In the genomic region with DNA sequence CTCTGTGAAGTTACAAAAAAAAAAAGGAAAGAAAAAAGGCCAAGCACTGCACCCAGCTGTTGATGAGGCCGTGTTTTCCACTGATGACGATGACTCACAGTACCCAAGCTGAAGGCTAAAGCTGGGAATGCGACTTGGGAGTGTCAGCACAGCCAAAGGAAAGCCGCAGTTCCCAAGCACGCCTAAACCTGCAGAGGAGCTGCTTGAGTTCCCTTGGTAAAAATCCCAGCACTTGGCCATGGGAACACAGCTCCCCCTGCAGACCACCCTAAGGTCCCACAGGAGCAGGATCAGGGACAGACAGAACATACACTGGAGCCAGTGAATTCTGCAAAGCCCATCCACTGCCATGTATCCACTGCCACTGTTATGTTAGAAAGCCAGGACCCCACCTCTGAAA, we compare ENCODE assay signal across 8 cellular contexts. TPM values are rescaled to one million over a fixed set of nuclear protein-coding genes. Genes with fewer than 3 reads are reported as not detected.
A peak's percentile ranks its signal among the peaks of the same experiment; 100 is the strongest.
DNase-seq lines count a peak whose midpoint lies in the region; ATAC-seq and TF ChIP-seq lines count a peak whose summit lies in the region.

No MANE protein-coding gene starts in this region.

- H3K27ac ChIP-seq in HL-60 (replicated peaks) (no peak overlapping the region), sigmoid colon (no peak overlapping the region)

- peaks cover 15% of the 10 kb centered on the region for H3K36me3 Mint-ChIP-seq in natural killer cell treated with Interleukin-12 subunit alpha and Interleukin-12 subunit beta and Interleukin-15 and Interleukin-18, amount 100 ng/mL, for 72 hours

- H3K4me1 ChIP-seq in sigmoid colon, result peaks cover 0 to 6% (median 0%) of the 10 kb centered on the region in 4 donors

- H3K27me3 Mint-ChIP-seq in natural killer cell treated with Interleukin-12 subunit alpha and Interleukin-12 subunit beta and Interleukin-15 and Interleukin-18, amount 100 ng/mL, for 72 hours, result no peaks in the 10 kb centered on the region

- H3K4me3 ChIP-seq in HL-60 (replicated peaks; ENCODE audit: insufficient read depth, low read length) (no peak overlapping the region), sigmoid colon (no peak overlapping the region)

- H3K9me3 Mint-ChIP-seq in natural killer cell treated with Interleukin-12 subunit alpha and Interleukin-12 subunit beta and Interleukin-15 and Interleukin-18, amount 100 ng/mL, for 72 hours, result no peaks in the 10 kb centered on the region

- peaks cover 0 to 10% (median 5%) of the 10 kb centered on the region in 4 donors for H3K36me3 ChIP-seq in sigmoid colon

- no peak for TF ChIP-seq POLR2A in sigmoid colon (IDR thresholded peaks at IDR 0.05)

- ATAC-seq in Right ventricle myocardium superior (ENCODE audit: poor library complexity) (peak; percentile 86), GM18867 (IDR thresholded peaks at IDR 0.05; ENCODE audit: unreplicated experiment) (no peak), GM19328 (IDR thresholded peaks at IDR 0.05; ENCODE audit: unreplicated experiment) (no peak)
- ATAC-seq in natural killer cell treated with Interleukin-12 subunit alpha and Interleukin-12 subunit beta and Interleukin-15 and Interleukin-18, amount 100 ng/mL, for 72 hours, result no peak

- H3K9me3 ChIP-seq in sigmoid colon, result no peaks in the 10 kb centered on the region

- no peak overlapping the region for H3K4me3 Mint-ChIP-seq in natural killer cell treated with Interleukin-12 subunit alpha and Interleukin-12 subunit beta and Interleukin-15 and Interleukin-18, amount 100 ng/mL, for 72 hours

- TF ChIP-seq CTCF in HL-60 (IDR thresholded peaks at IDR 0.05; ENCODE audit: insufficient read depth, low read length) (peak; percentile 28), sigmoid colon (IDR thresholded peaks at IDR 0.05) (peak in 2 of 4 experiments; percentile 35 to 44)

- no peaks in the 10 kb centered on the region for H3K27me3 ChIP-seq in HL-60 (ENCODE audit: insufficient read depth, poor library complexity, severe bottlenecking)
- no peaks in the 10 kb centered on the region for H3K27me3 ChIP-seq in sigmoid colon

- 64 to 86% methylated on average over 5 of the region's 5 CpGs for WGBS in sigmoid colon, 2 donors

- no peak for TF ChIP-seq EP300 in sigmoid colon (IDR thresholded peaks at IDR 0.05)

- H3K4me1 Mint-ChIP-seq in natural killer cell treated with Interleukin-12 subunit alpha and Interleukin-12 subunit beta and Interleukin-15 and Interleukin-18, amount 100 ng/mL, for 72 hours (ENCODE audit: low read depth in 2 of 2), result peaks cover 0 to 1% of the 10 kb centered on the region in 2 donors

- peak; percentile 8 for DNase-seq in AML-193 (lab: John Stamatoyannopoulos, UW)
- peak in 1 of 2 experiments; percentile 4 for DNase-seq in HL-60 (ENCODE audit: low read depth in 1 of 2, low spot score in 1 of 2)
- peak; percentile 16 for DNase-seq in UCSD-AML1 (lab: John Stamatoyannopoulos, UW; ENCODE audit: unreplicated experiment)
- DNase-seq in Right ventricle myocardium superior, result peak; percentile 42
- DNase-seq in sigmoid colon, result peak; percentile 75
- no peak for DNase-seq in natural killer cell treated with Interleukin-12 subunit alpha and Interleukin-12 subunit beta and Interleukin-15 and Interleukin-18, amount 100 ng/mL, for 72 hours (ENCODE audit: low spot score)

- H3K27ac Mint-ChIP-seq in natural killer cell treated with Interleukin-12 subunit alpha and Interleukin-12 subunit beta and Interleukin-15 and Interleukin-18, amount 100 ng/mL, for 72 hours, result no peak overlapping the region

- intact Hi-C loops in Right ventricle myocardium superior (cut with DNase I) (loop anchor here (2.0 kb wide), 1 partner anchor 126 kb away; no protein-coding TSS in a partner anchor), sigmoid colon (cut with DNase I) (no loop called here)

RNA-seq across cellular contexts. Expression of a gene that starts 39.9 kb away (rescaled TPM):
- total RNA-seq in Right ventricle myocardium superior, result 14.7 TPM
- total RNA-seq in sigmoid colon, result 10 to 100 TPM; 28.8 to 50.4 (median 44.6) TPM
- polyA plus RNA-seq in sigmoid colon, result 10 to 100 TPM; 24.0 to 30.7 (median 30.6) TPM
- total RNA-seq in natural killer cell treated with Interleukin-12 subunit alpha and Interleukin-12 subunit beta and Interleukin-15 and Interleukin-18, amount 100 ng/mL, for 72 hours, result 10 to 100 TPM; 28.8 to 50.7 TPM
